ENCODE assay signal across 8 cellular contexts in genomic region chr10:124093076-124093773, GRCh38. TPM values are rescaled to one million over a fixed set of nuclear protein-coding genes. Genes with fewer than 3 reads are reported as not detected.
A peak's percentile ranks its signal among the peaks of the same experiment; 100 is the strongest.
DNase-seq lines count a peak whose midpoint lies in the region; ATAC-seq and TF ChIP-seq lines count a peak whose summit lies in the region.

A gene with protein sequence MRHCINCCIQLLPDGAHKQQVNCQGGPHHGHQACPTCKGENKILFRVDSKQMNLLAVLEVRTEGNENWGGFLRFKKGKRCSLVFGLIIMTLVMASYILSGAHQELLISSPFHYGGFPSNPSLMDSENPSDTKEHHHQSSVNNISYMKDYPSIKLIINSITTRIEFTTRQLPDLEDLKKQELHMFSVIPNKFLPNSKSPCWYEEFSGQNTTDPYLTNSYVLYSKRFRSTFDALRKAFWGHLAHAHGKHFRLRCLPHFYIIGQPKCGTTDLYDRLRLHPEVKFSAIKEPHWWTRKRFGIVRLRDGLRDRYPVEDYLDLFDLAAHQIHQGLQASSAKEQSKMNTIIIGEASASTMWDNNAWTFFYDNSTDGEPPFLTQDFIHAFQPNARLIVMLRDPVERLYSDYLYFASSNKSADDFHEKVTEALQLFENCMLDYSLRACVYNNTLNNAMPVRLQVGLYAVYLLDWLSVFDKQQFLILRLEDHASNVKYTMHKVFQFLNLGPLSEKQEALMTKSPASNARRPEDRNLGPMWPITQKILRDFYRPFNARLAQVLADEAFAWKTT (minus strand): TSS chr10:124093598. CDS start chr10:124046212, 47,386 bp downstream.

- peak within 1 kb of the TSS; percentile 78 to 90 (median 85) for H3K27ac ChIP-seq in right lobe of liver

- TF ChIP-seq POLR2A in right lobe of liver (IDR thresholded peaks at IDR 0.05) = peak; percentile 72

- no peaks in the 10 kb centered on the region for H3K36me3 ChIP-seq in right lobe of liver

- no peaks in the 10 kb centered on the region for H3K9me3 ChIP-seq in right lobe of liver

- DNase-seq in A172 (ENCODE audit: low spot score) = peak; percentile 26
- DNase-seq in GM13977 (ENCODE audit: low spot score) = peak; percentile 56
- peak; percentile 38 for DNase-seq in NCI-H69 (lab: John Stamatoyannopoulos, UW)
- peak; percentile 62 for DNase-seq in dedifferentiated amniotic fluid mesenchymal stem cell (ENCODE audit: extremely low spot score)
- peak; percentile 61 to 69 (median 62) for DNase-seq in right lobe of liver
- DNase-seq in stimulated activated naive CD8-positive, alpha-beta T cell treated with anti-CD3 and anti-CD28 coated beads, Interleukin-15, amount 100 ng/mL, for 72 hours = peak in 1 of 2 donors; percentile 25
- DNase-seq in Kasumi-1 (lab: John Stamatoyannopoulos, UW) = no peak

- intact Hi-C loops in right lobe of liver (cut with DNase I) = no loop called here

- H3K27ac Mint-ChIP-seq in stimulated activated naive CD8-positive, alpha-beta T cell treated with anti-CD3 and anti-CD28 coated beads, Interleukin-15, amount 100 ng/mL, for 72 hours = peak within 1 kb of the TSS in 1 of 2 donors; percentile 80

- peak within 1 kb of the TSS; percentile 53 to 59 (median 56) for H3K4me3 ChIP-seq in right lobe of liver

- H3K27me3 Mint-ChIP-seq in stimulated activated naive CD8-positive, alpha-beta T cell treated with anti-CD3 and anti-CD28 coated beads, Interleukin-15, amount 100 ng/mL, for 72 hours = peaks cover 80% of the 10 kb centered on the region

- in situ Hi-C loops in GM13977 (cut with MboI; ENCODE audit: low pct_unique_long_range_greater_than_20kb, low sequenced_read_pairs, unreplicated experiment) = no loop called here

- peaks cover 0 to 17% (median 2%) of the 10 kb centered on the region in 4 donors for H3K4me1 ChIP-seq in right lobe of liver

- WGBS in right lobe of liver (ENCODE audit: insufficient coverage, low coverage, low lambda C conversion rate, missing lambda C conversion rate) = no CpG with 5 or more reads among the region's 79 CpGs

- H3K4me1 Mint-ChIP-seq in stimulated activated naive CD8-positive, alpha-beta T cell treated with anti-CD3 and anti-CD28 coated beads, Interleukin-15, amount 100 ng/mL, for 72 hours = peaks cover 17% of the 10 kb centered on the region

- H3K9me3 Mint-ChIP-seq in stimulated activated naive CD8-positive, alpha-beta T cell treated with anti-CD3 and anti-CD28 coated beads, Interleukin-15, amount 100 ng/mL, for 72 hours = no peaks in the 10 kb centered on the region

- H3K27me3 ChIP-seq in right lobe of liver = no peaks in the 10 kb centered on the region

- ATAC-seq in right lobe of liver (peak; percentile 27 to 52 (median 32)), HG03432 (IDR thresholded peaks at IDR 0.05; ENCODE audit: unreplicated experiment) (no peak)
- ATAC-seq in stimulated activated naive CD8-positive, alpha-beta T cell treated with anti-CD3 and anti-CD28 coated beads, Interleukin-15, amount 100 ng/mL, for 72 hours = peak; percentile 37

- H3K4me3 Mint-ChIP-seq in stimulated activated naive CD8-positive, alpha-beta T cell treated with anti-CD3 and anti-CD28 coated beads, Interleukin-15, amount 100 ng/mL, for 72 hours = peak within 1 kb of the TSS; percentile 44 to 79

- no peak for TF ChIP-seq CTCF in GM13977 (IDR thresholded peaks at IDR 0.05; ENCODE audit: extremely low read depth, insufficient read depth, missing control alignments)
- no peak for TF ChIP-seq CTCF in right lobe of liver (IDR thresholded peaks at IDR 0.05)

RNA-seq across cellular contexts. Expression of the gene that starts here (rescaled TPM):
- total RNA-seq in A172 (2014; rRNA removed; shearing (Covaris generic)) = 2.4 and 2.5 TPM in 2 replicates
- total RNA-seq in right lobe of liver = 10 to 100 TPM in 5 of 6 experiments, 1 to 10 TPM in 1; 9.2 to 25.8 (median 11.8) TPM

Comparison
In these comparisons a context has a peak if more than half of its experiments do, and no peak if none do; other contexts are left out.
1. DNase-seq: peak in A172 (single experiment), GM13977 (single experiment), NCI-H69 (single experiment), dedifferentiated amniotic fluid mesenchymal stem cell (single experiment) and right lobe of liver (3 of 3); none in Kasumi-1 (0 of 2).